Comparison of ENCODE assay signal across 9 cellular contexts in the genomic region with DNA sequence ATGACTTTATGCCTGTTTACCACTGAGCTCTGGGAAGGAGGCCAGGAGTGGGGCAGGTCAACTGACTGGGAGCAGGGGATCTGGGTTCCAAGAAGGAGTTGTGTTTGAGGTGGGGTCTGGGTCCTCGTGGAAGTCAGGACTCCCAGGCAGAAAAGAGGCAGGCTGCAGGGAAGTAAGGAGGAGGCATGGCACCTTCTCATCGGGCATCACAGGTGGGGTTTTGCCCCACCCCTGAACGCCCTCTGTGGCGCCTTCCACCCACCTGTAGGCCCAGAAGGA. TPM values are rescaled to one million over a fixed set of nuclear protein-coding genes. Genes with fewer than 3 reads are reported as not detected.
DNase-seq lines count a peak whose midpoint lies in the region; ATAC-seq, FAIRE-seq and TF ChIP-seq lines count a peak whose summit lies in the region.
"Had no signal": no experiment of that assay in that cellular context is flagged by ENCODE, and none has a peak within 500 bp of the region (broad histone marks: within the 10 kb centered on the region; RNA-seq: fewer than 3 reads in every experiment).

No MANE protein-coding gene starts in this region.

- no TSS peak for BruUV-seq in K562 (replicated peaks; lab: Mats Ljungman, UMichigan)

- no peak overlapping the region for H2AFZ ChIP-seq in K562 (ENCODE audit: low read depth, low read length)

- no peak for TF ChIP-seq CTCF in K562 (IDR thresholded peaks at IDR 0.05 in 2 of 3, conservative IDR thresholded peaks at IDR 0.05 in 1 of 3; ENCODE audit: insufficient read depth in 2 of 3, low read depth in 1 of 3, low read length in 3 of 3)
- TF ChIP-seq CTCF in lung (IDR thresholded peaks at IDR 0.05; ENCODE audit: control extremely low read depth, extremely low read depth): no peak
- TF ChIP-seq CTCF in thyroid gland (IDR thresholded peaks at IDR 0.05): no peak

- no peaks in the 10 kb centered on the region for H3K27me3 Mint-ChIP-seq in activated T-cell treated with anti-CD3 and anti-CD28 coated beads, Interleukin-2, amount 50 U/mL, for 24 hours

- in situ Hi-C loops in K562 (cut with MboI): no loop called here

- no peak overlapping the region for H3K4me2 ChIP-seq in K562 (ENCODE audit: insufficient read depth, low read length)

- TF ChIP-seq RAD21 in K562 (CRISPR knock-in tag; conservative IDR thresholded peaks at IDR 0.05 in 1 of 2, IDR thresholded peaks at IDR 0.05 in 1 of 2): no peak

- no peaks in the 10 kb centered on the region for H4K20me1 ChIP-seq in K562 (replicated peaks; ENCODE audit: control insufficient read depth, insufficient read depth, low read length)

- TF ChIP-seq EP300 in K562 (IDR thresholded peaks at IDR 0.05; ENCODE audit: low read length): no peak

- H3K36me3 ChIP-seq in K562 (ENCODE audit: control insufficient read depth, insufficient read depth, low read length) (peaks cover 45% of the 10 kb centered on the region; the same call in 2 of the 3 replicates), lung (ENCODE audit: control insufficient read depth in 2 of 2, insufficient read depth in 2 of 2, low read length in 2 of 2) (peaks cover 2 to 15% of the 10 kb centered on the region in 2 donors), thyroid gland (peaks cover 11% of the 10 kb centered on the region in 2 donors)

- no peaks in the 10 kb centered on the region for H3K79me2 ChIP-seq in K562 (ENCODE audit: control insufficient read depth, insufficient read depth, low read length)

- CTCF ChIA-PET in K562 (lab: Yijun Ruan, JAX; ENCODE audit: low intra/inter-chr PET ratio): no interaction called here

- H3K4me3 ChIP-seq in K562 (no peak overlapping the region), lung (peak overlapping the region; percentile 42), thyroid gland (replicated peaks in 1 of 3) (peak overlapping the region in 1 of 3 donors; percentile 35)

- no peak overlapping the region for H3K9ac ChIP-seq in K562 (ENCODE audit: insufficient read depth in 1 of 2, low read depth in 2 of 2, low read length in 2 of 2)

- no peak for DNase-seq in activated T-cell treated with anti-CD3 and anti-CD28 coated beads, Interleukin-2, amount 50 U/mL, for 24 hours
- DNase-seq in activated T-cell treated with anti-CD3 and anti-CD28 coated beads, Interleukin-2, amount 50 U/mL, for 48 hours: no peak
- DNase-seq in K562 (ENCODE audit: extremely low read depth in 1 of 4, low spot score in 3 of 4) (no peak), lung (ENCODE audit: low spot score) (no peak), thyroid gland (no peak), AML-193 (lab: John Stamatoyannopoulos, UW) (no peak), middle frontal gyrus (ENCODE audit: extremely low spot score, low spot score) (no peak), retina (no peak)
- DNase-seq: NCI-H774 had no signal

- no peaks in the 10 kb centered on the region for H3K9me3 Mint-ChIP-seq in activated T-cell treated with anti-CD3 and anti-CD28 coated beads, Interleukin-2, amount 50 U/mL, for 24 hours

- peaks cover 72% of the 10 kb centered on the region for H3K4me1 Mint-ChIP-seq in activated T-cell treated with anti-CD3 and anti-CD28 coated beads, Interleukin-2, amount 50 U/mL, for 24 hours (ENCODE audit: low read depth)

- intact Hi-C loops in K562 (cut with micrococcal nuclease): no loop called here
- intact Hi-C loops in thyroid gland (cut with DNase I): no loop called here

- peaks cover 4 to 6% of the 10 kb centered on the region in 2 experiments; a peak in 4 of 5 replicates for H3K4me1 ChIP-seq in K562 (replicated peaks in 1 of 2; ENCODE audit: control insufficient read depth in 2 of 2, insufficient read depth in 2 of 2, low read length in 2 of 2)
- H3K4me1 ChIP-seq in lung (ENCODE audit: control insufficient read depth in 2 of 2, insufficient read depth in 2 of 2, low read length in 2 of 2): peaks cover 4 to 39% of the 10 kb centered on the region in 2 donors
- peaks cover 19 to 58% of the 10 kb centered on the region in 2 donors for H3K4me1 ChIP-seq in thyroid gland

- no peak for TF ChIP-seq POLR2A in K562 (conservative IDR thresholded peaks at IDR 0.05)
- TF ChIP-seq POLR2A in thyroid gland (IDR thresholded peaks at IDR 0.05): no peak

- H3K4me3 Mint-ChIP-seq in activated T-cell treated with anti-CD3 and anti-CD28 coated beads, Interleukin-2, amount 50 U/mL, for 24 hours: peak overlapping the region; percentile 80

- FAIRE-seq in K562 (lab: Jason Lieb, UNC): no peak

- no peak overlapping the region for H3K27ac ChIP-seq in K562 (ENCODE audit: extremely low read depth, low read depth, low read length)
- H3K27ac ChIP-seq in lung (ENCODE audit: low read depth in 1 of 2, low read length in 1 of 2): peak overlapping the region in 1 of 2 donors; percentile 92
- peak overlapping the region in 2 of 3 donors; percentile 82 to 89 for H3K27ac ChIP-seq in thyroid gland

- H3K9me3 ChIP-seq in K562 (replicated peaks; ENCODE audit: control insufficient read depth, insufficient read depth, low read depth, low read length) (no peaks in the 10 kb centered on the region), lung (ENCODE audit: control insufficient read depth in 2 of 2, insufficient read depth in 1 of 2, low read length in 1 of 2) (no peaks in the 10 kb centered on the region), thyroid gland (no peaks in the 10 kb centered on the region)

- 100% methylated on average over 2 of the region's 4 CpGs for WGBS in K562 (ENCODE audit: insufficient coverage, low coverage, missing lambda C conversion rate)
- 8 to 18% methylated on average over 4 of the region's 4 CpGs for WGBS in lung, 2 donors
- WGBS in thyroid gland, 2 donors: 14 to 44% methylated on average over 2 to 4 of the region's 4 CpGs

- ATAC-seq in K562 (no peak), lung (ENCODE audit: insufficient read depth, low FRiP score) (no peak)

- H3K27me3 ChIP-seq in K562 (ENCODE audit: control insufficient read depth in 2 of 2, insufficient read depth in 2 of 2, low read length in 2 of 2): no peaks in the 10 kb centered on the region
- no peaks in the 10 kb centered on the region for H3K27me3 ChIP-seq in lung (ENCODE audit: control insufficient read depth, insufficient read depth)
- no peaks in the 10 kb centered on the region for H3K27me3 ChIP-seq in thyroid gland

- peak overlapping the region; percentile 70 for H3K27ac Mint-ChIP-seq in activated T-cell treated with anti-CD3 and anti-CD28 coated beads, Interleukin-2, amount 50 U/mL, for 24 hours

- POLR2A ChIA-PET in K562 (lab: Yijun Ruan, JAX): no interaction called here

- H3K36me3 Mint-ChIP-seq in activated T-cell treated with anti-CD3 and anti-CD28 coated beads, Interleukin-2, amount 50 U/mL, for 24 hours (ENCODE audit: low read depth): peaks cover 78% of the 10 kb centered on the region

- H3K9me1 ChIP-seq in K562 (ENCODE audit: control insufficient read depth, insufficient read depth, low read length): no peaks in the 10 kb centered on the region

RNA-seq across cellular contexts. Expression of a gene that starts 0.4 kb away (rescaled TPM):
- 25.8 and 60.8 TPM in 2 replicates for total RNA-seq in K562 (2011; cell fraction: chromatin; rRNA removed; ENCODE audit: low replicate concordance)
- 33.2 and 38.2 TPM in 2 replicates for total RNA-seq in K562 (2011; cell fraction: nucleolus; rRNA removed)
- total RNA-seq in K562 (2011; cell fraction: nucleoplasm; rRNA removed): 30.5 and 42.4 TPM in 2 replicates
- total RNA-seq in K562 (2014; rRNA removed): 3.9 and 5.8 TPM in 2 replicates
- 2.1 and 2.4 TPM in 2 replicates for total RNA-seq in K562 (2014; rRNA removed; fragmentation: Illumina TruSeq; extraction: Trizol)
- total RNA-seq in K562 (2015; rRNA removed; fragmentation: Illumina TruSeq; extraction: Trizol): 2.5 and 3.1 TPM in 2 replicates
- total RNA-seq in K562 (2021): 6.9 and 9.4 TPM in 2 replicates
- 2.5 and 3.2 TPM in 2 replicates for polyA plus RNA-seq in K562 (2011; rRNA removed)
- polyA plus RNA-seq in K562 (2011; cell fraction: cytosol; rRNA removed): 1.4 and 6.0 TPM in 2 replicates
- polyA plus RNA-seq in K562 (2011; cell fraction: nucleus; rRNA removed): 25.2 and 64.2 TPM in 2 replicates
- polyA plus RNA-seq in K562 (2012): 4.0 and 6.3 TPM in 2 replicates
- polyA plus RNA-seq in K562 (2014; fragmentation: Illumina TruSeq; extraction: Trizol): 2.6 and 2.7 TPM in 2 replicates
- polyA plus RNA-seq in K562 (2014; fragmentation: Nextera tagmentation; extraction: Ambion mirVana): under 1 TPM in 1 of 2 experiments, not detected in 1; 0.03 TPM
- polyA plus RNA-seq in K562 (2014; rRNA removed): 8.6 and 11.6 TPM in 2 replicates
- polyA minus RNA-seq in K562 (2011; rRNA and poly(A)+ RNA removed): 2.2 and 2.5 TPM in 2 replicates
- 1.6 and 3.3 TPM in 2 replicates for polyA minus RNA-seq in K562 (2011; cell fraction: cytosol; rRNA and poly(A)+ RNA removed)
- 15.0 and 20.1 TPM in 2 replicates for polyA minus RNA-seq in K562 (2011; cell fraction: nucleus; rRNA and poly(A)+ RNA removed)
- 10 to 100 TPM in 1 of 2 donors, 1 to 10 TPM in 1; 5.8 to 14.0 TPM for total RNA-seq in lung
- polyA plus RNA-seq in lung: 1 to 10 TPM; 1.8 to 5.5 TPM
- 10 to 100 TPM in 2 of 4 donors, 1 to 10 TPM in 2; 6.8 to 18.5 (median 10.9) TPM for total RNA-seq in thyroid gland

RNA-seq across cellular contexts. Expression of a gene that starts 1.0 kb away (rescaled TPM):
- total RNA-seq in K562 (2011; cell fraction: chromatin; rRNA removed; ENCODE audit: low replicate concordance): 33.2 and 49.2 TPM in 2 replicates
- 24.1 and 29.2 TPM in 2 replicates for total RNA-seq in K562 (2011; cell fraction: nucleolus; rRNA removed)
- total RNA-seq in K562 (2011; cell fraction: nucleoplasm; rRNA removed): 31.0 and 48.7 TPM in 2 replicates
- 2.8 and 3.6 TPM in 2 replicates for total RNA-seq in K562 (2014; rRNA removed)
- total RNA-seq in K562 (2014; rRNA removed; fragmentation: Illumina TruSeq; extraction: Trizol): 1.7 and 1.8 TPM in 2 replicates
- 2.1 and 2.3 TPM in 2 replicates for total RNA-seq in K562 (2015; rRNA removed; fragmentation: Illumina TruSeq; extraction: Trizol)
- 3.7 and 7.0 TPM in 2 replicates for total RNA-seq in K562 (2021)
- 4.0 and 4.3 TPM in 2 replicates for polyA plus RNA-seq in K562 (2011; rRNA removed)
- polyA plus RNA-seq in K562 (2011; cell fraction: cytosol; rRNA removed): 1.9 and 3.5 TPM in 2 replicates
- 50.4 and 117 TPM in 2 replicates for polyA plus RNA-seq in K562 (2011; cell fraction: nucleus; rRNA removed)
- polyA plus RNA-seq in K562 (2012): 4.5 and 8.0 TPM in 2 replicates
- polyA plus RNA-seq in K562 (2014; fragmentation: Illumina TruSeq; extraction: Trizol): 4.4 and 4.8 TPM in 2 replicates
- under 1 TPM; 0.38 to 0.61 TPM for polyA plus RNA-seq in K562 (2014; fragmentation: Nextera tagmentation; extraction: Ambion mirVana)
- 10.5 and 11.4 TPM in 2 replicates for polyA plus RNA-seq in K562 (2014; rRNA removed)
- polyA minus RNA-seq in K562 (2011; rRNA and poly(A)+ RNA removed): 2.3 and 3.0 TPM in 2 replicates
- polyA minus RNA-seq in K562 (2011; cell fraction: cytosol; rRNA and poly(A)+ RNA removed): 1.1 and 1.4 TPM in 2 replicates
- polyA minus RNA-seq in K562 (2011; cell fraction: nucleus; rRNA and poly(A)+ RNA removed): 6.9 and 10.2 TPM in 2 replicates
- 10 to 100 TPM in 1 of 2 donors, 1 to 10 TPM in 1; 4.4 to 14.8 TPM for total RNA-seq in lung
- polyA plus RNA-seq in lung: 10 to 100 TPM in 1 of 2 donors, 1 to 10 TPM in 1; 7.3 to 47.0 TPM
- total RNA-seq in thyroid gland: 1 to 10 TPM; 4.2 to 7.4 (median 4.3) TPM

RNA-seq across cellular contexts. Expression of a gene that starts 2.5 kb away (rescaled TPM):
- total RNA-seq in K562 (2011; cell fraction: chromatin; rRNA removed; ENCODE audit: low replicate concordance): 0.42 and 0.53 TPM in 2 replicates
- total RNA-seq in K562 (2011; cell fraction: nucleolus; rRNA removed): not detected in 2 replicates
- 0.38 and 0.51 TPM in 2 replicates for total RNA-seq in K562 (2011; cell fraction: nucleoplasm; rRNA removed)
- not detected in 2 replicates for total RNA-seq in K562 (2014; rRNA removed)
- total RNA-seq in K562 (2014; rRNA removed; fragmentation: Illumina TruSeq; extraction: Trizol): not detected in 2 replicates
- total RNA-seq in K562 (2015; rRNA removed; fragmentation: Illumina TruSeq; extraction: Trizol): not detected in 2 replicates
- total RNA-seq in K562 (2021): 0.07 and 0.35 TPM in 2 replicates
- polyA plus RNA-seq in K562 (2011; rRNA removed): 0.04 and 0.14 TPM in 2 replicates
- polyA plus RNA-seq in K562 (2011; cell fraction: cytosol; rRNA removed): 0.03 TPM in 2 replicates
- polyA plus RNA-seq in K562 (2011; cell fraction: nucleus; rRNA removed): 0.16 and 0.20 TPM in 2 replicates
- polyA plus RNA-seq in K562 (2012): 0.04 and 0.20 TPM in 2 replicates
- 0.07 and 0.14 TPM in 2 replicates for polyA plus RNA-seq in K562 (2014; fragmentation: Illumina TruSeq; extraction: Trizol)
- under 1 TPM; 0.03 to 0.35 TPM for polyA plus RNA-seq in K562 (2014; fragmentation: Nextera tagmentation; extraction: Ambion mirVana)
- polyA plus RNA-seq in K562 (2014; rRNA removed): 0.11 and 0.18 TPM in 2 replicates
- not detected in 2 replicates for polyA minus RNA-seq in K562 (2011; rRNA and poly(A)+ RNA removed)
- polyA minus RNA-seq in K562 (2011; cell fraction: cytosol; rRNA and poly(A)+ RNA removed): not detected in 2 replicates
- polyA minus RNA-seq in K562 (2011; cell fraction: nucleus; rRNA and poly(A)+ RNA removed): 0.22 TPM in 1 of 2 replicates, not detected in the other
- total RNA-seq in lung: 10 to 100 TPM in 1 of 2 donors, 1 to 10 TPM in 1; 9.6 to 18.8 TPM
- polyA plus RNA-seq in lung: 10 to 100 TPM in 1 of 2 donors, 1 to 10 TPM in 1; 8.3 to 19.7 TPM
- total RNA-seq in thyroid gland: 10 to 100 TPM in 1 of 4 donors, 1 to 10 TPM in 3; 4.6 to 13.0 (median 9.5) TPM

RNA-seq across cellular contexts. Expression of a gene that starts 10.7 kb away (rescaled TPM):
- total RNA-seq in K562 (2011; cell fraction: chromatin; rRNA removed; ENCODE audit: low replicate concordance): 50.7 and 102 TPM in 2 replicates
- 45.0 and 47.0 TPM in 2 replicates for total RNA-seq in K562 (2011; cell fraction: nucleolus; rRNA removed)
- 49.6 and 66.3 TPM in 2 replicates for total RNA-seq in K562 (2011; cell fraction: nucleoplasm; rRNA removed)
- total RNA-seq in K562 (2014; rRNA removed) (15.0 and 19.9 TPM in 2 replicates), K562 (2014; rRNA removed; fragmentation: Illumina TruSeq; extraction: Trizol) (16.7 and 17.8 TPM in 2 replicates), K562 (2015; rRNA removed; fragmentation: Illumina TruSeq; extraction: Trizol) (16.7 and 18.2 TPM in 2 replicates), K562 (2021) (25.0 and 27.9 TPM in 2 replicates), lung (10 to 100 TPM; 14.1 to 25.9 TPM), thyroid gland (10 to 100 TPM; 16.4 to 22.3 (median 20.7) TPM)
- polyA plus RNA-seq in K562 (2011; rRNA removed) (10.6 and 11.8 TPM in 2 replicates), K562 (2014; fragmentation: Illumina TruSeq; extraction: Trizol) (19.6 and 20.7 TPM in 2 replicates), K562 (2014; fragmentation: Nextera tagmentation; extraction: Ambion mirVana) (1 to 10 TPM; 1.0 to 1.2 TPM), K562 (2014; rRNA removed) (15.1 and 15.5 TPM in 2 replicates), lung (10 to 100 TPM; 12.1 to 13.5 TPM)
- polyA plus RNA-seq in K562 (2011; cell fraction: cytosol; rRNA removed): 13.3 and 16.7 TPM in 2 replicates
- 37.6 and 66.7 TPM in 2 replicates for polyA plus RNA-seq in K562 (2011; cell fraction: nucleus; rRNA removed)
- polyA plus RNA-seq in K562 (2012): 15.3 and 17.2 TPM in 2 replicates
- polyA minus RNA-seq in K562 (2011; rRNA and poly(A)+ RNA removed): 18.8 and 21.4 TPM in 2 replicates
- 14.5 and 18.1 TPM in 2 replicates for polyA minus RNA-seq in K562 (2011; cell fraction: cytosol; rRNA and poly(A)+ RNA removed)
- 24.8 and 27.7 TPM in 2 replicates for polyA minus RNA-seq in K562 (2011; cell fraction: nucleus; rRNA and poly(A)+ RNA removed)

RNA-seq across cellular contexts. Expression of a gene that starts 10.7 kb away (rescaled TPM):
- total RNA-seq in K562 (2011; cell fraction: chromatin; rRNA removed; ENCODE audit: low replicate concordance): 37.2 and 51.5 TPM in 2 replicates
- total RNA-seq in K562 (2011; cell fraction: nucleolus; rRNA removed): 36.6 and 41.2 TPM in 2 replicates
- total RNA-seq in K562 (2011; cell fraction: nucleoplasm; rRNA removed): 36.5 and 42.4 TPM in 2 replicates
- total RNA-seq in K562 (2014; rRNA removed) (7.3 and 9.3 TPM in 2 replicates), K562 (2014; rRNA removed; fragmentation: Illumina TruSeq; extraction: Trizol) (5.7 and 8.2 TPM in 2 replicates), K562 (2015; rRNA removed; fragmentation: Illumina TruSeq; extraction: Trizol) (9.5 and 9.7 TPM in 2 replicates), K562 (2021) (17.8 and 21.1 TPM in 2 replicates), lung (10 to 100 TPM; 20.8 to 24.0 TPM), thyroid gland (10 to 100 TPM; 35.2 to 59.3 (median 38.3) TPM)
- polyA plus RNA-seq in K562 (2011; rRNA removed) (12.7 and 19.8 TPM in 2 replicates), K562 (2014; fragmentation: Illumina TruSeq; extraction: Trizol) (16.8 and 19.3 TPM in 2 replicates), K562 (2014; fragmentation: Nextera tagmentation; extraction: Ambion mirVana) (10 to 100 TPM; 32.2 to 33.6 TPM), K562 (2014; rRNA removed) (13.3 and 14.6 TPM in 2 replicates), lung (10 to 100 TPM; 20.6 to 27.8 TPM)
- polyA plus RNA-seq in K562 (2011; cell fraction: cytosol; rRNA removed): 41.2 and 42.4 TPM in 2 replicates
- 124 and 145 TPM in 2 replicates for polyA plus RNA-seq in K562 (2011; cell fraction: nucleus; rRNA removed)
- 19.5 and 28.4 TPM in 2 replicates for polyA plus RNA-seq in K562 (2012)
- 20.2 and 23.5 TPM in 2 replicates for polyA minus RNA-seq in K562 (2011; rRNA and poly(A)+ RNA removed)
- polyA minus RNA-seq in K562 (2011; cell fraction: cytosol; rRNA and poly(A)+ RNA removed): 10.8 and 14.4 TPM in 2 replicates
- 14.4 and 17.9 TPM in 2 replicates for polyA minus RNA-seq in K562 (2011; cell fraction: nucleus; rRNA and poly(A)+ RNA removed)
